In the genomic region with DNA sequence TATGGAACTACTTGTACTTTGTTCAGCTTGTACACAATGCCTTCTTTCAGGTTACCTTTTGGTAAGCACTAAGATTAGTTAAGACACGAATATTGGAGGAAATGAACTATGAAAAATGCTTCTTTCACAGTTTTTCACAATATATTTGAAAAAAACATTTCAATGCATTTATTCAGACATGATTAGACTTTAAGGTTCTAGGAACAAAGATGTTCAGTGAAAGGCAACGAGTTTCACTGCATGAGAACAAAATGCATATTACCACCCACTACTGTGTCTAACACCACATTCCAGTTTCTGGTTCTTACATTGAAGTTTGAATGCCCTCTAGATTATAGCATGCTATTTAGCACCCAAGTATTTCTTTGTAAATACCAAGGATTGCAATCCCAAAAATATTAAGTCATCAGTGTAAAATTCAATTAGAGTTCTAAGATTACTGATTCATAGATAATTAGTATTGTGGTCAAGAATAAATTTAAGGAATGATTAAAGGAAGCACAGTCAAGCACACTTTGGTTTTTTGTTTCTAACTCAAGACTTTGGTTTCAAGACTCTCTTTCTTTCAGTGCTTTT, we compare ENCODE assay signal across 24 cellular contexts.
DNase-seq lines count a peak whose midpoint lies in the region; ATAC-seq, FAIRE-seq and TF ChIP-seq lines count a peak whose summit lies in the region.
"Had no signal": no experiment of that assay in that cellular context is flagged by ENCODE, and none has a peak within 500 bp of the region (broad histone marks: within the 10 kb centered on the region; RNA-seq: fewer than 3 reads in every experiment).

No MANE protein-coding gene starts in this region.

- H3K4me3 ChIP-seq in astrocyte (ENCODE audit: insufficient read depth, low read depth, low read length) (no peak overlapping the region), osteoblast (ENCODE audit: insufficient read depth, low read length) (no peak overlapping the region), mucosa of descending colon (no peak overlapping the region)

- no peak overlapping the region for H3K27ac ChIP-seq in astrocyte (ENCODE audit: low read depth, low read length)
- peak overlapping the region; percentile 25 for H3K27ac ChIP-seq in osteoblast (ENCODE audit: low read depth, low read length)
- H3K27ac ChIP-seq: KMS-11 had no signal

- H3K4me3 Mint-ChIP-seq in astrocyte (ENCODE audit: unreplicated experiment) = no peak overlapping the region
- H3K4me3 Mint-ChIP-seq: CD4-positive, CD25-positive, alpha-beta regulatory T cell; H9; HFFc6; T-helper 1 cell treated with Interleukin-12 subunit alpha and Interleukin-12 subunit beta and Interleukin-4 antibody, amounts not matched to agents 30 μg/mL and 1 μg/mL, for 36 hours had no signal

- H3K36me3 ChIP-seq in astrocyte (ENCODE audit: insufficient read depth, low read length) (no peaks in the 10 kb centered on the region), osteoblast (ENCODE audit: insufficient read depth, low read length) (no peaks in the 10 kb centered on the region), mucosa of descending colon (ENCODE audit: low read depth) (no peaks in the 10 kb centered on the region)

- no peak overlapping the region for H3K4me2 ChIP-seq in astrocyte (ENCODE audit: low read length)
- H3K4me2 ChIP-seq in osteoblast (ENCODE audit: insufficient read depth, low read length) = no peak overlapping the region
- H3K4me2 ChIP-seq: KMS-11 had no signal

- intact Hi-C loops in mucosa of descending colon (cut with DNase I, micrococcal nuclease) = no loop called here

- no peaks in the 10 kb centered on the region for H3K79me2 ChIP-seq in astrocyte (ENCODE audit: insufficient read depth, low read length)
- no peaks in the 10 kb centered on the region for H3K79me2 ChIP-seq in osteoblast (ENCODE audit: insufficient read depth, low read length)

- peaks cover 2% of the 10 kb centered on the region for H3K4me1 Mint-ChIP-seq in astrocyte (ENCODE audit: low read depth, unreplicated experiment)
- H3K4me1 Mint-ChIP-seq: CD4-positive, CD25-positive, alpha-beta regulatory T cell; H9 had no signal

- H4K20me1 ChIP-seq in astrocyte (ENCODE audit: insufficient read depth, low read length) = no peaks in the 10 kb centered on the region
- H4K20me1 ChIP-seq in osteoblast (ENCODE audit: insufficient read depth, low read length) = no peaks in the 10 kb centered on the region

- H3K9ac ChIP-seq in astrocyte (ENCODE audit: low read length) = no peak overlapping the region
- H3K9ac ChIP-seq: KMS-11 had no signal

- TF ChIP-seq CTCF in astrocyte (IDR thresholded peaks at IDR 0.05; ENCODE audit: insufficient read depth, low read depth, low read length) (no peak), osteoblast (IDR thresholded peaks at IDR 0.05; ENCODE audit: extremely low read depth, low read depth, low read length) (no peak), mucosa of descending colon (IDR thresholded peaks at IDR 0.05) (no peak)

- peaks cover 9% of the 10 kb centered on the region for H3K9me3 Mint-ChIP-seq in astrocyte (ENCODE audit: unreplicated experiment)

- no peaks in the 10 kb centered on the region for H3K27me3 Mint-ChIP-seq in astrocyte (ENCODE audit: low read depth, unreplicated experiment)

- H3K36me3 Mint-ChIP-seq in astrocyte (ENCODE audit: low read depth, unreplicated experiment) = peaks cover 10% of the 10 kb centered on the region
- H3K36me3 Mint-ChIP-seq: CD4-positive, CD25-positive, alpha-beta regulatory T cell had no signal

- no peak for ATAC-seq in HG02623 (IDR thresholded peaks at IDR 0.05; ENCODE audit: unreplicated experiment)
- ATAC-seq in mucosa of descending colon = no peak
- ATAC-seq: Panc1 had no signal

- H3K9me3 ChIP-seq in astrocyte (ENCODE audit: insufficient read depth, low read depth, low read length) = no peaks in the 10 kb centered on the region
- H3K9me3 ChIP-seq in osteoblast (ENCODE audit: low read depth, low read length) = no peaks in the 10 kb centered on the region
- peaks cover 7% of the 10 kb centered on the region for H3K9me3 ChIP-seq in mucosa of descending colon

- peak; percentile 30 for DNase-seq in AG08395 (ENCODE audit: low spot score)
- peak; percentile 31 for DNase-seq in GM03348 (ENCODE audit: low spot score)
- peak; percentile 36 for DNase-seq in astrocyte (ENCODE audit: low read depth)
- no peak for DNase-seq in osteoblast (ENCODE audit: insufficient read length, low spot score, missing footprints)
- no peak for DNase-seq in activated CD4-positive, alpha-beta T cell treated with anti-CD3 and anti-CD28 coated beads for 48 hours
- DNase-seq in mucosa of descending colon = no peak
- DNase-seq: CD4-positive, CD25-positive, alpha-beta regulatory T cell; COR-L47; DMS79; H9; HFFc6; NCI-H1092 treated with DMSO at 0.1 percent for 48 hours; NCI-H146; NCI-H2029 treated with DMSO at 0.1 percent for 48 hours; NCI-H345; NCI-H524; NCI-H82; SIG-M5 had no signal

- peak; percentile 5 for FAIRE-seq in astrocyte (lab: Jason Lieb, UNC)
- FAIRE-seq: GM12892, GM19239 had no signal

- no peak overlapping the region for H2AFZ ChIP-seq in astrocyte (ENCODE audit: low read depth, low read length)
- no peak overlapping the region for H2AFZ ChIP-seq in osteoblast (ENCODE audit: low read length)

- H3K27me3 ChIP-seq in astrocyte (ENCODE audit: insufficient read depth, low read length) (no peaks in the 10 kb centered on the region), osteoblast (ENCODE audit: insufficient read depth, low read length) (no peaks in the 10 kb centered on the region)

- H3K27ac Mint-ChIP-seq in astrocyte (ENCODE audit: unreplicated experiment) = no peak overlapping the region
- H3K27ac Mint-ChIP-seq: CD4-positive, CD25-positive, alpha-beta regulatory T cell; HFFc6; T-helper 1 cell treated with Interleukin-12 subunit alpha and Interleukin-12 subunit beta and Interleukin-4 antibody, amounts not matched to agents 30 μg/mL and 1 μg/mL, for 36 hours had no signal

- H3K4me1 ChIP-seq in astrocyte (ENCODE audit: insufficient read depth, low read length) (no peaks in the 10 kb centered on the region), osteoblast (ENCODE audit: insufficient read depth, low read length) (peaks cover 23% of the 10 kb centered on the region), mucosa of descending colon (ENCODE audit: low read depth) (no peaks in the 10 kb centered on the region)

Comparison
In these comparisons a context has a peak if more than half of its experiments do, and no peak if none do; other contexts are left out.
1. DNase-seq: peak in AG08395 (single experiment), GM03348 (single experiment) and astrocyte (single experiment); none in osteoblast (single experiment), activated CD4-positive, alpha-beta T cell treated with anti-CD3 and anti-CD28 coated beads for 48 hours (single experiment) and mucosa of descending colon (0 of 3).